ENCODE assay signal across 9 cellular contexts in genomic region chr2:222368280-222368679, GRCh38. TPM values are rescaled to one million over a fixed set of nuclear protein-coding genes. Genes with fewer than 3 reads are reported as not detected.
DNase-seq lines count a peak whose midpoint lies in the region; ATAC-seq and TF ChIP-seq lines count a peak whose summit lies in the region.
"Not testable (repeated sequence)": the region's sequence is repeated elsewhere in the genome, so short reads cannot be mapped to it uniquely, and the experiment has no call there.
"Had no signal": no experiment of that assay in that cellular context is flagged by ENCODE, and none has a peak within 500 bp of the region (broad histone marks: within the 10 kb centered on the region; RNA-seq: fewer than 3 reads in every experiment).

No MANE protein-coding gene starts in this region.

- not testable (repeated sequence) for ATAC-seq in WTC11, upper lobe of right lung

- H3K4me3 Mint-ChIP-seq in WTC11 = peak overlapping the region; percentile 48
- H3K4me3 Mint-ChIP-seq in nephron progenitor cell = not testable (repeated sequence)

- not testable (repeated sequence) for H3K9ac ChIP-seq in iPS-20b (ENCODE audit: low read depth, low read length)

- H3K36me3 Mint-ChIP-seq in WTC11 = peaks cover 14% of the 10 kb centered on the region
- peaks cover 27% of the 10 kb centered on the region for H3K36me3 Mint-ChIP-seq in nephron progenitor cell (ENCODE audit: low read depth)

- CTCF ChIA-PET in WTC11 (lab: Charles Lee) = interaction anchor here (1.6 kb wide), 1 partner anchor 194 kb away, joined by 7 read pairs; no protein-coding TSS in a partner anchor

- H3K4me3 ChIP-seq in esophagus (ENCODE audit: low read depth in 1 of 2, low read length in 2 of 2) (peak overlapping the region in 1 of 2 donors; percentile 28), iPS-20b (ENCODE audit: low read length) (peak overlapping the region; percentile 25; the same call in 1 of the 2 replicates)
- not testable (repeated sequence) for H3K4me3 ChIP-seq in upper lobe of right lung

- H3K27me3 ChIP-seq in esophagus (ENCODE audit: control insufficient read depth in 1 of 2, insufficient read depth in 2 of 2, low read length in 2 of 2); iPS-20b (ENCODE audit: insufficient read depth, low read length); upper lobe of right lung: not testable (repeated sequence)

- peak overlapping the region; percentile 29 to 31 for H3K27ac ChIP-seq in esophagus (ENCODE audit: low read depth in 2 of 2, low read length in 1 of 2)
- not testable (repeated sequence) for H3K27ac ChIP-seq in iPS-20b (ENCODE audit: low read length); upper lobe of right lung

- H3K27me3 Mint-ChIP-seq in WTC11 (ENCODE audit: low read depth) = peaks cover 32% of the 10 kb centered on the region
- not testable (repeated sequence) for H3K27me3 Mint-ChIP-seq in nephron progenitor cell (ENCODE audit: low read depth, poor library complexity)

- TF ChIP-seq CTCF in WTC11 (IDR thresholded peaks at IDR 0.05); nephron progenitor cell (IDR thresholded peaks at IDR 0.05); upper lobe of right lung (IDR thresholded peaks at IDR 0.05): not testable (repeated sequence)

- not testable (repeated sequence) for H3K27ac Mint-ChIP-seq in WTC11, nephron progenitor cell

- H3K4me1 Mint-ChIP-seq in WTC11 = peaks cover 15% of the 10 kb centered on the region
- H3K4me1 Mint-ChIP-seq in nephron progenitor cell = not testable (repeated sequence)

- not testable (repeated sequence) for H3K4me1 ChIP-seq in esophagus (ENCODE audit: control insufficient read depth in 2 of 2, insufficient read depth in 2 of 2, low read length in 1 of 2); iPS-20b (ENCODE audit: insufficient read depth, low read length); upper lobe of right lung

- DNase-seq in DMS53 treated with DMSO at 0.1 percent for 48 hours (lab: John Stamatoyannopoulos, UW; ENCODE audit: unreplicated experiment) (peak; percentile 7), NCI-H1417 (lab: John Stamatoyannopoulos, UW) (peak; percentile 39 to 53 (median 44)), NCI-H526 treated with DMSO at 0.1 percent for 48 hours (lab: John Stamatoyannopoulos, UW) (peak; percentile 5), WTC11 (ENCODE audit: low spot score) (peak; percentile 69), nephron progenitor cell (peak; percentile 5), upper lobe of right lung (peak; percentile 65)

- POLR2A ChIA-PET in WTC11 (lab: Charles Lee) = not testable (repeated sequence)

- intact Hi-C loops in upper lobe of right lung (cut with DNase I) = not testable (repeated sequence)

- H3K36me3 ChIP-seq in esophagus (ENCODE audit: control insufficient read depth in 2 of 2, insufficient read depth in 2 of 2, low read length in 1 of 2); iPS-20b (ENCODE audit: insufficient read depth, low read depth, low read length); upper lobe of right lung: not testable (repeated sequence)

- H3K9me3 ChIP-seq in esophagus (ENCODE audit: control insufficient read depth in 2 of 2, insufficient read depth in 1 of 2, low read depth in 1 of 2, low read length in 1 of 2); iPS-20b (ENCODE audit: insufficient read depth, low read depth, low read length); upper lobe of right lung: not testable (repeated sequence)

- WGBS in esophagus, 2 donors = 41 to 44% methylated on average over 8 of the region's 8 CpGs

- H3K9me3 Mint-ChIP-seq in WTC11 (peaks cover 32% of the 10 kb centered on the region), nephron progenitor cell (peaks cover 63% of the 10 kb centered on the region)

TF ChIP-seq in WTC11, 78 proteins besides CTCF, POLR2A, EP300 and RAD21:
- TF ChIP-seq FOXP1 (CRISPR knock-in tag; IDR thresholded peaks at IDR 0.05; ENCODE audit: borderline replicate concordance) (peak; percentile 85; the same call in 1 of the 2 replicates), SP1 (CRISPR knock-in tag; conservative IDR thresholded peaks at IDR 0.05) (peak; percentile 61), ZNF317 (CRISPR knock-in tag; IDR thresholded peaks at IDR 0.05; ENCODE audit: borderline replicate concordance, low read depth) (peak; percentile 63; the same call in 1 of the 2 replicates), MYBL2 (CRISPR knock-in tag; IDR thresholded peaks at IDR 0.05) (0 out of 2 replicates have a peak, but pooled peaks have one; percentile 34), FOXK1 (CRISPR knock-in tag; IDR thresholded peaks at IDR 0.05) (peak; percentile 92), CREM (CRISPR knock-in tag; IDR thresholded peaks at IDR 0.05) (peak; percentile 39; the same call in 1 of the 2 replicates), ZBTB21 (CRISPR knock-in tag; IDR thresholded peaks at IDR 0.05; ENCODE audit: borderline replicate concordance) (peak; percentile 38; the same call in 1 of the 2 replicates)
- TF ChIP-seq, protein P1, sequence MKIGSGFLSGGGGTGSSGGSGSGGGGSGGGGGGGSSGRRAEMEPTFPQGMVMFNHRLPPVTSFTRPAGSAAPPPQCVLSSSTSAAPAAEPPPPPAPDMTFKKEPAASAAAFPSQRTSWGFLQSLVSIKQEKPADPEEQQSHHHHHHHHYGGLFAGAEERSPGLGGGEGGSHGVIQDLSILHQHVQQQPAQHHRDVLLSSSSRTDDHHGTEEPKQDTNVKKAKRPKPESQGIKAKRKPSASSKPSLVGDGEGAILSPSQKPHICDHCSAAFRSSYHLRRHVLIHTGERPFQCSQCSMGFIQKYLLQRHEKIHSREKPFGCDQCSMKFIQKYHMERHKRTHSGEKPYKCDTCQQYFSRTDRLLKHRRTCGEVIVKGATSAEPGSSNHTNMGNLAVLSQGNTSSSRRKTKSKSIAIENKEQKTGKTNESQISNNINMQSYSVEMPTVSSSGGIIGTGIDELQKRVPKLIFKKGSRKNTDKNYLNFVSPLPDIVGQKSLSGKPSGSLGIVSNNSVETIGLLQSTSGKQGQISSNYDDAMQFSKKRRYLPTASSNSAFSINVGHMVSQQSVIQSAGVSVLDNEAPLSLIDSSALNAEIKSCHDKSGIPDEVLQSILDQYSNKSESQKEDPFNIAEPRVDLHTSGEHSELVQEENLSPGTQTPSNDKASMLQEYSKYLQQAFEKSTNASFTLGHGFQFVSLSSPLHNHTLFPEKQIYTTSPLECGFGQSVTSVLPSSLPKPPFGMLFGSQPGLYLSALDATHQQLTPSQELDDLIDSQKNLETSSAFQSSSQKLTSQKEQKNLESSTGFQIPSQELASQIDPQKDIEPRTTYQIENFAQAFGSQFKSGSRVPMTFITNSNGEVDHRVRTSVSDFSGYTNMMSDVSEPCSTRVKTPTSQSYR (CRISPR knock-in tag; IDR thresholded peaks at IDR 0.05) = peak; percentile 91

RNA-seq across cellular contexts. Expression of gene SGPP2, which starts 56.1 kb away (rescaled TPM):
- total RNA-seq in WTC11 (2021) (0.07 to 0.11 TPM (median 0.07 TPM) in 3 replicates), upper lobe of right lung (38.1 TPM)
- polyA plus RNA-seq in esophagus = 10 to 100 TPM in 1 of 2 donors, 1 to 10 TPM in 1; 5.5 to 13.9 TPM
- total RNA-seq: IMR-90 had no signal
- polyA plus RNA-seq: IMR-90 had no signal

Comparison
In these comparisons a context has a peak if more than half of its experiments do, and no peak if none do; other contexts are left out.
1. DNase-seq: peak in every context shown above with its lines; median percentile 69 in WTC11; 65 in upper lobe of right lung; 44 in NCI-H1417; 7 in DMS53 treated with DMSO at 0.1 percent for 48 hours; 5 in NCI-H526 treated with DMSO at 0.1 percent for 48 hours; 5 in nephron progenitor cell.
2. RNA of gene SGPP2, which starts 56.1 kb away (total RNA-seq): 38.1 TPM in upper lobe of right lung (single experiment); 0.07 to 0.11 TPM in WTC11; every median in the first group is over 10 times any median in the second.